In the genomic region with DNA sequence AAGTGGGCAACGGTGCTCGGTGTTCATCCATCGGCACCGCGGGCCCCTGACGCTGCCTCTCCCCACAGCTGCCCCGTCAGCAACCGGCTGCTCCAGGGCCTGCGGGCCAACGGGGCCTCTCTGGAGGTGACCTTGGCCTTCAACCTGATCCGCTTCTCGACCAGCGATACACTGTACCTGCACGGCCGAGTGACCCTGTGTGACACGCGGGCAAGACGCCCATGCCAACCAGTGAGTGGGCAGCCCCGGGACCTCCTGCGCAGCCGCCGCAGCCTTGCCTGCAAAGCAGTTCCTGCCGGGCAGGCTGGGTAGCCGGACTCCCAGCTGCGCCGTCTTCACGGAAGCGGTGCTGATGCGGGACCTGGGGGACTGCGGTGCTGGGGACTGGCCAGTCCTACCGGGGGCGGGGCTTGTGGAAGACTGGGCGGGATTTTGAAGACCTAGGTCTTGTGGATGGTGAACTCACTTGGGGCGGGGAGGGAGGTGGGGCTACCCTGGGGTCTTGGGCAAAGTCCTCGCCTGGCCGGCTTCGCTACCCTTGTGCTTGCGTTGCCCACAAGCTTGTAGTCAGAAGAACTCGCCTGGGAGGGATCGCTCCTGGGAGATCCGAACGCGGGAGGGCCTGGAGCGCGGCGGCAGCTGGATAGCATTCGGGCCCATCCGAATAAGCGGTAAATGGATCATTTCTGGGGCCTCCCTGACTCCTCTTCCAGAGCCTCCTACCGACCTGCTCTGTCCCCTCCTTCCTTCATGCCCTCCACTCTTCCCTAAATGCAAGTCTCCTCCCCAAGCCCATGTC, we compare ENCODE assay signal across 10 cellular contexts. TPM values are rescaled to one million over a fixed set of nuclear protein-coding genes. Genes with fewer than 3 reads are reported as not detected.
DNase-seq lines count a peak whose midpoint lies in the region; ATAC-seq, FAIRE-seq and TF ChIP-seq lines count a peak whose summit lies in the region.
"Had no signal": no experiment of that assay in that cellular context is flagged by ENCODE, and none has a peak within 500 bp of the region (broad histone marks: within the 10 kb centered on the region; RNA-seq: fewer than 3 reads in every experiment).

No MANE protein-coding gene starts in this region.

- 4 to 8% (median 7%) methylated on average over 38 to 50 of the region's 50 CpGs for WGBS in small intestine, 3 donors

- H3K4me3 ChIP-seq in small intestine (ENCODE audit: low read depth in 1 of 2, low read length in 2 of 2), result peak overlapping the region; percentile 4 to 62

- CTCF ChIA-PET in WTC11 (lab: Charles Lee), result interaction anchor here (0.7 to 4.1 kb wide), 7 partner anchors 9 to 123 kb away, joined by 3 to 32 read pairs (median 4); a partner anchor contains a TSS

- H3K27me3 ChIP-seq in small intestine (ENCODE audit: control insufficient read depth in 2 of 2, insufficient read depth in 2 of 2, low read length in 2 of 2), result no peaks in the 10 kb centered on the region

- peak; percentile 98 for ATAC-seq in WTC11
- ATAC-seq in HG03354 (IDR thresholded peaks at IDR 0.05; ENCODE audit: poor library complexity, severe bottlenecking, unreplicated experiment), result no peak
- ATAC-seq: HCT116 had no signal

- H3K4me1 Mint-ChIP-seq in WTC11, result peaks cover 14% of the 10 kb centered on the region
- peaks cover 9% of the 10 kb centered on the region for H3K4me1 Mint-ChIP-seq in chondrocyte (ENCODE audit: low read depth)

- no peaks in the 10 kb centered on the region for H3K36me3 ChIP-seq in small intestine (ENCODE audit: control insufficient read depth in 2 of 2, insufficient read depth in 2 of 2, low read length in 2 of 2)

- H3K27ac Mint-ChIP-seq in WTC11, result no peak overlapping the region; the same call in 1 of the 2 replicates
- no peak overlapping the region for H3K27ac Mint-ChIP-seq in chondrocyte (ENCODE audit: unreplicated experiment)

- TF ChIP-seq CTCF in WTC11 (IDR thresholded peaks at IDR 0.05) (no peak), chondrocyte (IDR thresholded peaks at IDR 0.05) (no peak)

- peak overlapping the region in 1 of 2 donors; percentile 52 for H3K27ac ChIP-seq in small intestine (ENCODE audit: low read depth in 1 of 2, low read length in 1 of 2)

- POLR2A ChIA-PET in WTC11 (lab: Charles Lee), result interaction anchor here (0.7 to 1.0 kb wide), 3 partner anchors 8 to 35 kb away, joined by 3 read pairs; a partner anchor contains a TSS

- H3K9me3 ChIP-seq in small intestine (ENCODE audit: control insufficient read depth, low read depth), result no peaks in the 10 kb centered on the region

- no peaks in the 10 kb centered on the region for H3K4me1 ChIP-seq in small intestine (ENCODE audit: control insufficient read depth in 2 of 2, insufficient read depth in 1 of 2, low read depth in 1 of 2, low read length in 1 of 2)

- peak; percentile 43 for DNase-seq in DMS114 treated with DMSO at 0.1 percent for 48 hours (lab: John Stamatoyannopoulos, UW; ENCODE audit: unreplicated experiment)
- peak; percentile 97 for DNase-seq in WTC11 (ENCODE audit: low spot score)
- DNase-seq in chondrocyte (ENCODE audit: low spot score), result no peak
- DNase-seq in kidney tubule cell (ENCODE audit: low spot score), result peak; percentile 55
- peak; percentile 90 for DNase-seq in small intestine
- no peak for DNase-seq in RCC 7860 (ENCODE audit: low spot score)
- no peak for DNase-seq in NCI-H187 treated with DMSO at 0.1 percent for 48 hours (lab: John Stamatoyannopoulos, UW)

- H3K27me3 Mint-ChIP-seq in WTC11 (ENCODE audit: low read depth), result peaks cover 45% of the 10 kb centered on the region
- H3K27me3 Mint-ChIP-seq in chondrocyte (ENCODE audit: low read depth), result peaks cover 5% of the 10 kb centered on the region

- FAIRE-seq in small intestine (lab: Jason Lieb, UNC) (no peak), RCC 7860 (lab: Jason Lieb, UNC) (no peak)

- H3K9me3 Mint-ChIP-seq in WTC11 (no peaks in the 10 kb centered on the region), chondrocyte (ENCODE audit: low read depth) (no peaks in the 10 kb centered on the region)

- H3K4me3 Mint-ChIP-seq in WTC11, result peak overlapping the region; percentile 75
- H3K4me3 Mint-ChIP-seq in chondrocyte (ENCODE audit: unreplicated experiment), result peak overlapping the region; percentile 70

- H3K36me3 Mint-ChIP-seq in WTC11, result no peaks in the 10 kb centered on the region
- no peaks in the 10 kb centered on the region for H3K36me3 Mint-ChIP-seq in chondrocyte (ENCODE audit: low read depth)

TF ChIP-seq in WTC11, 78 proteins besides CTCF, POLR2A, EP300 and RAD21 (continues in another document):
- TF ChIP-seq, protein P1, sequence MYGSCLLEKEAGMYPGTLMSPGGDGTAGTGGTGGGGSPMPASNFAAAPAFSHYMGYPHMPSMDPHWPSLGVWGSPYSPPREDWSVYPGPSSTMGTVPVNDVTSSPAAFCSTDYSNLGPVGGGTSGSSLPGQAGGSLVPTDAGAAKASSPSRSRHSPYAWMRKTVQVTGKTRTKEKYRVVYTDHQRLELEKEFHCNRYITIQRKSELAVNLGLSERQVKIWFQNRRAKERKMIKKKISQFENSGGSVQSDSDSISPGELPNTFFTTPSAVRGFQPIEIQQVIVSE (CRISPR knock-in tag; IDR thresholded peaks at IDR 0.05; ENCODE audit: borderline replicate concordance), result no peak
- TF ChIP-seq CBFB (CRISPR knock-in tag; IDR thresholded peaks at IDR 0.05; ENCODE audit: low read depth) (peak; percentile 55; the same call in 1 of the 2 replicates), NFYB (CRISPR knock-in tag; conservative IDR thresholded peaks at IDR 0.05; ENCODE audit: low read depth) (0 out of 2 replicates have a peak, but pooled peaks have one; percentile 25), RORB (CRISPR knock-in tag; IDR thresholded peaks at IDR 0.05) (no peak), NR3C1 (CRISPR knock-in tag; conservative IDR thresholded peaks at IDR 0.05; ENCODE audit: low read depth) (no peak), EMX1 (CRISPR knock-in tag; IDR thresholded peaks at IDR 0.05) (no peak), GRHL2 (CRISPR knock-in tag; IDR thresholded peaks at IDR 0.05; ENCODE audit: insufficient replicate concordance, severe bottlenecking) (no peak), TEAD1 (CRISPR knock-in tag; IDR thresholded peaks at IDR 0.05) (no peak), ZNF416 (CRISPR knock-in tag; IDR thresholded peaks at IDR 0.05) (no peak), ETV6 (CRISPR knock-in tag; IDR thresholded peaks at IDR 0.05) (0 out of 2 replicates have a peak, but pooled peaks have one; percentile 51), ZBTB21 (CRISPR knock-in tag; IDR thresholded peaks at IDR 0.05; ENCODE audit: borderline replicate concordance) (peak; percentile 60; the same call in 1 of the 2 replicates), TP53 (CRISPR knock-in tag; IDR thresholded peaks at IDR 0.05) (peak; percentile 43; the same call in 1 of the 2 replicates), GABPB1 (CRISPR knock-in tag; IDR thresholded peaks at IDR 0.05) (peak; percentile 14; the same call in 1 of the 2 replicates), KAT7 (CRISPR knock-in tag; IDR thresholded peaks at IDR 0.05; ENCODE audit: borderline replicate concordance) (no peak), OVOL2 (CRISPR knock-in tag; IDR thresholded peaks at IDR 0.05; ENCODE audit: borderline replicate concordance) (no peak), NFE2L1 (CRISPR knock-in tag; IDR thresholded peaks at IDR 0.05) (no peak), MXD4 (CRISPR knock-in tag; IDR thresholded peaks at IDR 0.05; ENCODE audit: borderline replicate concordance) (no peak)
- TF ChIP-seq, protein P2, sequence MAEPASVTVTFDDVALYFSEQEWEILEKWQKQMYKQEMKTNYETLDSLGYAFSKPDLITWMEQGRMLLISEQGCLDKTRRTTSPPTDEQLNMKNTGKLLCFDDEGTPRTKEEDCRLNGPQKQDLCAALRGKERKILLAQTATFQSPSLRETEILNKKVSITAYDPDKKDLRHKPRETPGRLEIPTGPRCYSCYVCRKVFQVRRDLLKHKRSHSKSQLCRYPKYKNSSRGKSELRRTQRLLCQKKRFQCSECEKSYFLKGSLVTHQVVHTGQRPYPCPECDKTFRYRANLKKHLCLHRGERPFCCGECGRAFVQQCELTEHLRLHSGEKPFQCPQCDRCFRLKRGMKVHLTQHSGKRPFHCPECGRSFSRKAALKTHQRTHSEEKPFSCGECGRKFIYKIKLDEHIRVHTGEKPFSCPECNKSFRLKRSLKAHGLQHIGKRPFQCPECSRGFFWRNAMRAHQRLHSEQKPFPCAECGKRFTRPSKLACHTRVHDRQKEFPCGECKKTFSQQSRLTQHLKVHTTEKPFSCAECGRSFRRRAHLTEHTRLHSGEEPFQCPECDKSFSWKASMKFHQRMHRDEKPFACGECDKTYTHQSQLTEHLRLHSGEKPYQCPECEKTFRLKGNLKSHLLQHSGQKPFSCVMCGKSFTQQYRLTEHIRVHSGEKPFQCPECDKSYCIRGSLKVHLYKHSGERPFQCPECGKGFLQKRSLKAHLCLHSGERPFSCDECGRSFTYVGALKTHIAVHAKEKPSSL (CRISPR knock-in tag; conservative IDR thresholded peaks at IDR 0.05), result no peak
- TF ChIP-seq, protein P3, sequence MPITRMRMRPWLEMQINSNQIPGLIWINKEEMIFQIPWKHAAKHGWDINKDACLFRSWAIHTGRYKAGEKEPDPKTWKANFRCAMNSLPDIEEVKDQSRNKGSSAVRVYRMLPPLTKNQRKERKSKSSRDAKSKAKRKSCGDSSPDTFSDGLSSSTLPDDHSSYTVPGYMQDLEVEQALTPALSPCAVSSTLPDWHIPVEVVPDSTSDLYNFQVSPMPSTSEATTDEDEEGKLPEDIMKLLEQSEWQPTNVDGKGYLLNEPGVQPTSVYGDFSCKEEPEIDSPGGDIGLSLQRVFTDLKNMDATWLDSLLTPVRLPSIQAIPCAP (CRISPR knock-in tag; IDR thresholded peaks at IDR 0.05), result no peak

RNA-seq across cellular contexts. Expression of a gene that starts 8.8 kb away (rescaled TPM):
- total RNA-seq in WTC11 (2021) (32.0 to 40.8 TPM (median 35.3 TPM) in 3 replicates), chondrocyte (13.1 to 18.2 TPM (median 13.7 TPM) in 3 replicates)
- 1 to 10 TPM; 2.7 to 7.2 (median 4.1) TPM for polyA plus RNA-seq in small intestine

RNA-seq across cellular contexts. Expression of a gene that starts 34.8 kb away (rescaled TPM):
- total RNA-seq in WTC11 (2021) (0.35 to 0.85 TPM (median 0.55 TPM) in 3 replicates), chondrocyte (not detected in 3 replicates)
- polyA plus RNA-seq in small intestine, result not detected
- total RNA-seq: glomerular endothelial cell had no signal

RNA-seq across cellular contexts. Expression of a gene that starts 47.9 kb away (rescaled TPM):
- total RNA-seq in WTC11 (2021) (18.0 to 20.5 TPM (median 19.7 TPM) in 3 replicates), chondrocyte (0.18 to 0.80 TPM (median 0.58 TPM) in 3 replicates)
- polyA plus RNA-seq in small intestine, result 10 to 100 TPM; 16.1 to 54.1 (median 41.6) TPM
- total RNA-seq: glomerular endothelial cell had no signal

RNA-seq across cellular contexts. Expression of a gene that starts 53.6 kb away (rescaled TPM):
- total RNA-seq in WTC11 (2021), result not detected in 3 replicates
- total RNA-seq in chondrocyte, result not detected in 3 replicates
- under 1 TPM in 1 of 3 donors, not detected in 2; 0.16 TPM for polyA plus RNA-seq in small intestine
- total RNA-seq: glomerular endothelial cell had no signal

RNA-seq across cellular contexts. Expression of a gene that starts 54.7 kb away (rescaled TPM):
- total RNA-seq in WTC11 (2021) (70.8 to 92.9 TPM (median 92.3 TPM) in 3 replicates), chondrocyte (156 to 175 TPM (median 162 TPM) in 3 replicates)
- 100 to 1,000 TPM; 157 to 238 (median 199) TPM for polyA plus RNA-seq in small intestine

Comparison
In these comparisons a context has a peak if more than half of its experiments do, and no peak if none do; other contexts are left out.
1. DNase-seq: peak in DMS114 treated with DMSO at 0.1 percent for 48 hours (single experiment), WTC11 (single experiment), kidney tubule cell (single experiment) and small intestine (single experiment); none in chondrocyte (single experiment), RCC 7860 (single experiment) and NCI-H187 treated with DMSO at 0.1 percent for 48 hours (single experiment).
2. RNA of a gene that starts 47.9 kb away (total RNA-seq): 18.0 to 20.5 TPM in WTC11; 0.18 to 0.80 TPM in chondrocyte; every median in the first group is over 10 times any median in the second.